Comparison of ENCODE assay signal across 13 cellular contexts in the genomic region with DNA sequence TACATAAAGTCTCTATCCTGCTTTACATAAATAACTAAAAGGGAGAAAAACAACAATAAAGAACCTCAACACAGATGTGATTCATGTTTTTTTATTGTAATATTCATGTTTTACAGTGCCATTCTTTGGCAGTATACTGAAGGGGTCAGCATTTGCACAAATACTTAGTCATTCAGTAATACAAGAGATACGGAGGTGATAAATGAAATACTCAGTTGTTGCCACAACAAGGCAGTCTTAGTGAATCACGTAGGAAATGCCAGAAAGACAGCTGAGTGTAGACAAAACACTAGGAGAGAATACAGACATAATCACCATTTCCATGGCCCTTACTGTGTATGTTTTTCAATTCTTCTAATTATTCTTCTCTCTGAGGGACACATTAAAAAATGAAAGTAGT.
DNase-seq lines count a peak whose midpoint lies in the region; TF ChIP-seq lines count a peak whose summit lies in the region.
"Had no signal": no experiment of that assay in that cellular context is flagged by ENCODE, and none has a peak within 500 bp of the region (broad histone marks: within the 10 kb centered on the region; RNA-seq: fewer than 3 reads in every experiment).

No MANE protein-coding gene starts in this region.

- in situ Hi-C loops in astrocyte of the spinal cord (cut with HindIII; ENCODE audit: low sequenced_read_pairs): no loop called here

- no peak overlapping the region for H3K4me3 ChIP-seq in AG04449 (ENCODE audit: low read depth, low read length)
- H3K4me3 ChIP-seq in astrocyte of the spinal cord (ENCODE audit: low read depth, low read length): no peak overlapping the region
- H3K4me3 ChIP-seq: coronary artery, thoracic aorta had no signal

- DNase-seq in AG04449 (ENCODE audit: low read depth, low spot score) (peak; percentile 56), HT-29 (ENCODE audit: low spot score) (peak; percentile 57), astrocyte of the spinal cord (ENCODE audit: low read depth, low spot score) (peak; percentile 85), kidney glomerular epithelial cell (lab: John Stamatoyannopoulos, UW) (peak; percentile 86), T1000 (lab: John Stamatoyannopoulos, UW) (no peak), NCI-H526 (lab: John Stamatoyannopoulos, UW) (no peak), T-helper 9 cell (no peak)
- DNase-seq in activated CD4-positive, alpha-beta T cell treated with anti-CD3 and anti-CD28 coated beads, Interleukin-2, amount 50 U/mL, for 48 hours: no peak
- DNase-seq: immature natural killer cell; NCI-H1436; stimulated activated CD4-positive, alpha-beta T cell treated with anti-CD3 and anti-CD28 coated beads, Interleukin-4, amount 100 ng/mL, for 4 hours had no signal

- POLR2A ChIA-PET in AG04449 (lab: Yijun Ruan, JAX): no interaction called here

- CTCF ChIA-PET in AG04449 (lab: Yijun Ruan, JAX): interaction anchor here (1.2 to 3.3 kb wide), 4 partner anchors 8 to 23 kb away, joined by 3 to 23 read pairs (median 12); no protein-coding TSS in a partner anchor

- no peak for TF ChIP-seq CTCF in AG04449 (IDR thresholded peaks at IDR 0.05; ENCODE audit: insufficient read depth, low read length, missing control alignments)
- TF ChIP-seq CTCF in astrocyte of the spinal cord (IDR thresholded peaks at IDR 0.05; ENCODE audit: low read depth, low read length): no peak

Comparison
In these comparisons a context has a peak if more than half of its experiments do, and no peak if none do; other contexts are left out.
1. DNase-seq: peak in AG04449 (single experiment), HT-29 (single experiment), astrocyte of the spinal cord (single experiment) and kidney glomerular epithelial cell (single experiment); none in T1000 (single experiment), NCI-H526 (0 of 2), activated CD4-positive, alpha-beta T cell treated with anti-CD3 and anti-CD28 coated beads, Interleukin-2, amount 50 U/mL, for 48 hours (0 of 2) and T-helper 9 cell (single experiment).